19 cellular contexts compared by ENCODE assay signal in genomic region chr1:86887479-86888162, GRCh38. TPM values are rescaled to one million over a fixed set of nuclear protein-coding genes. Genes with fewer than 3 reads are reported as not detected.
A peak's percentile ranks its signal among the peaks of the same experiment; 100 is the strongest.
DNase-seq lines count a peak whose midpoint lies in the region; ATAC-seq and TF ChIP-seq lines count a peak whose summit lies in the region.
"Had no signal": no experiment of that assay in that cellular context is flagged by ENCODE, and none has a peak within 500 bp of the region (broad histone marks: within the 10 kb centered on the region; RNA-seq: fewer than 3 reads in every experiment).

No MANE protein-coding gene starts in this region.

- ATAC-seq in GM18502 (IDR thresholded peaks at IDR 0.05; ENCODE audit: poor library complexity, unreplicated experiment) (peak; percentile 75), GM19463 (IDR thresholded peaks at IDR 0.05; ENCODE audit: unreplicated experiment) (peak; percentile 53), HG03159 (IDR thresholded peaks at IDR 0.05; ENCODE audit: unreplicated experiment) (peak; percentile 93), GM18873 (IDR thresholded peaks at IDR 0.05; ENCODE audit: low FRiP score, unreplicated experiment) (no peak), heart right ventricle (no peak)
- ATAC-seq in activated T-helper 17 cell treated with anti-CD3 and anti-CD28 coated beads, Interleukin-2, amount 50 U/mL, for 72 hours (replicated peaks) = peak; percentile 49
- ATAC-seq: HepG2, left colon had no signal

- no peak overlapping the region for H3K27ac Mint-ChIP-seq in activated T-helper 17 cell treated with anti-CD3 and anti-CD28 coated beads, Interleukin-2, amount 50 U/mL, for 72 hours
- no peak overlapping the region for H3K27ac Mint-ChIP-seq in neural progenitor cell
- H3K27ac Mint-ChIP-seq: H9 had no signal

- H3K27me3 ChIP-seq in neural progenitor cell = no peaks in the 10 kb centered on the region
- no peaks in the 10 kb centered on the region for H3K27me3 ChIP-seq in heart right ventricle
- H3K27me3 ChIP-seq: adrenal gland, BE2C, spleen, tibial artery had no signal

- H3K27me3 Mint-ChIP-seq in activated T-helper 17 cell treated with anti-CD3 and anti-CD28 coated beads, Interleukin-2, amount 50 U/mL, for 72 hours = no peaks in the 10 kb centered on the region
- H3K27me3 Mint-ChIP-seq in neural progenitor cell (ENCODE audit: insufficient read depth, low read depth) = no peaks in the 10 kb centered on the region

- no peak overlapping the region for H3K4me3 Mint-ChIP-seq in activated T-helper 17 cell treated with anti-CD3 and anti-CD28 coated beads, Interleukin-2, amount 50 U/mL, for 72 hours
- H3K4me3 Mint-ChIP-seq in neural progenitor cell = no peak overlapping the region
- H3K4me3 Mint-ChIP-seq: H9 had no signal

- H3F3A ChIP-seq in neural progenitor cell (ENCODE audit: low read depth) = no peaks in the 10 kb centered on the region

- H4K20me1 ChIP-seq in neural progenitor cell (ENCODE audit: low read depth) = no peaks in the 10 kb centered on the region

- no peak overlapping the region for H3K9ac ChIP-seq in neural progenitor cell

- 91 to 100% methylated on average over 5 of the region's 5 CpGs for WGBS in heart right ventricle, 2 donors

- no peaks in the 10 kb centered on the region for H3K36me3 ChIP-seq in neural progenitor cell
- peaks cover 0 to 21% (median 0%) of the 10 kb centered on the region in 9 donors for H3K36me3 ChIP-seq in heart right ventricle
- H3K36me3 ChIP-seq: adrenal gland, BE2C, tibial artery had no signal

- peaks cover 46% of the 10 kb centered on the region for H3K36me3 Mint-ChIP-seq in activated T-helper 17 cell treated with anti-CD3 and anti-CD28 coated beads, Interleukin-2, amount 50 U/mL, for 72 hours (ENCODE audit: low read depth)
- peaks cover 17% of the 10 kb centered on the region for H3K36me3 Mint-ChIP-seq in neural progenitor cell

- H3K9me3 ChIP-seq in neural progenitor cell (ENCODE audit: low read depth) (no peaks in the 10 kb centered on the region), heart right ventricle (peaks cover 0 to 5% (median 0%) of the 10 kb centered on the region in 11 donors)
- H3K9me3 ChIP-seq: adrenal gland, BE2C, spleen, tibial artery had no signal

- no peak overlapping the region for H3K4me2 ChIP-seq in neural progenitor cell

- H3K27ac ChIP-seq in neural progenitor cell = no peak overlapping the region
- no peak overlapping the region for H3K27ac ChIP-seq in heart right ventricle
- H3K27ac ChIP-seq in substantia nigra (ENCODE audit: low read depth, low read length, poor library complexity, severe bottlenecking) = no peak overlapping the region
- H3K27ac ChIP-seq: adrenal gland, spleen, tibial artery had no signal

- H3K4me1 ChIP-seq in neural progenitor cell = no peaks in the 10 kb centered on the region
- peaks cover 0 to 14% (median 0%) of the 10 kb centered on the region in 9 donors for H3K4me1 ChIP-seq in heart right ventricle
- H3K4me1 ChIP-seq: adrenal gland, BE2C had no signal

- TF ChIP-seq CTCF in neural progenitor cell (IDR thresholded peaks at IDR 0.05) (no peak), heart right ventricle (IDR thresholded peaks at IDR 0.05) (no peak)

- DNase-seq in neural progenitor cell (ENCODE audit: low spot score) (no peak), heart right ventricle (no peak), substantia nigra (lab: John Stamatoyannopoulos, UW) (no peak)
- DNase-seq: adrenal gland; BE2C; Calu3; dermis blood vessel endothelial cell; H9; left colon; NK-92 treated with Interleukin-12 subunit alpha and Interleukin-12 subunit beta, amount 100 ng/mL, for 24 hours; spleen; SW 1271; tibial artery had no signal

- H3K4me3 ChIP-seq in neural progenitor cell (no peak overlapping the region), heart right ventricle (no peak overlapping the region)
- H3K4me3 ChIP-seq: adrenal gland, spleen, tibial artery had no signal

- H3K4me1 Mint-ChIP-seq in activated T-helper 17 cell treated with anti-CD3 and anti-CD28 coated beads, Interleukin-2, amount 50 U/mL, for 72 hours = peaks cover 5% of the 10 kb centered on the region
- H3K4me1 Mint-ChIP-seq in neural progenitor cell = no peaks in the 10 kb centered on the region
- H3K4me1 Mint-ChIP-seq: H9 had no signal

- H3K9me3 Mint-ChIP-seq in activated T-helper 17 cell treated with anti-CD3 and anti-CD28 coated beads, Interleukin-2, amount 50 U/mL, for 72 hours = no peaks in the 10 kb centered on the region
- no peaks in the 10 kb centered on the region for H3K9me3 Mint-ChIP-seq in neural progenitor cell
- H3K9me3 Mint-ChIP-seq: H9 had no signal

- intact Hi-C loops in heart right ventricle (cut with DNase I) = no loop called here

- H3K79me2 ChIP-seq in neural progenitor cell (ENCODE audit: low read depth) = peaks cover 63% of the 10 kb centered on the region

- no peak overlapping the region for H2AFZ ChIP-seq in neural progenitor cell (replicated peaks)

RNA-seq across cellular contexts. Expression of gene SELENOF, which starts 26.3 kb away (rescaled TPM):
- 100 to 1,000 TPM in 1 of 2 donors, 10 to 100 TPM in 1; 90.9 to 153 TPM for total RNA-seq in activated T-helper 17 cell treated with anti-CD3 and anti-CD28 coated beads, Interleukin-2, amount 50 U/mL, for 72 hours
- total RNA-seq in neural progenitor cell (ENCODE audit: low replicate concordance) (121 and 241 TPM in 2 replicates), heart right ventricle (100 to 1,000 TPM in 1 of 10 donors, 10 to 100 TPM in 9; 58.0 to 104 (median 73.4) TPM)
- polyA plus RNA-seq in heart right ventricle = 100 to 1,000 TPM in 1 of 2 donors, 10 to 100 TPM in 1; 48.2 to 100 TPM

RNA-seq across cellular contexts. Expression of gene HS2ST1, which starts 26.8 kb away (rescaled TPM):
- total RNA-seq in activated T-helper 17 cell treated with anti-CD3 and anti-CD28 coated beads, Interleukin-2, amount 50 U/mL, for 72 hours = 10 to 100 TPM; 12.8 to 18.5 TPM
- total RNA-seq in neural progenitor cell (ENCODE audit: low replicate concordance) = 21.1 and 33.2 TPM in 2 replicates
- 10 to 100 TPM in 9 of 10 donors, 1 to 10 TPM in 1; 8.9 to 21.4 (median 14.5) TPM for total RNA-seq in heart right ventricle
- polyA plus RNA-seq in heart right ventricle = 1 to 10 TPM; 2.4 to 4.8 TPM

Comparison
In these comparisons a context has a peak if more than half of its experiments do, and no peak if none do; other contexts are left out.
1. ATAC-seq: peak in GM18502 (single experiment), GM19463 (single experiment), HG03159 (single experiment) and activated T-helper 17 cell treated with anti-CD3 and anti-CD28 coated beads, Interleukin-2, amount 50 U/mL, for 72 hours (single experiment); none in GM18873 (single experiment) and heart right ventricle (0 of 8).